Comparison of ENCODE assay signal across 22 cellular contexts in the genomic region with DNA sequence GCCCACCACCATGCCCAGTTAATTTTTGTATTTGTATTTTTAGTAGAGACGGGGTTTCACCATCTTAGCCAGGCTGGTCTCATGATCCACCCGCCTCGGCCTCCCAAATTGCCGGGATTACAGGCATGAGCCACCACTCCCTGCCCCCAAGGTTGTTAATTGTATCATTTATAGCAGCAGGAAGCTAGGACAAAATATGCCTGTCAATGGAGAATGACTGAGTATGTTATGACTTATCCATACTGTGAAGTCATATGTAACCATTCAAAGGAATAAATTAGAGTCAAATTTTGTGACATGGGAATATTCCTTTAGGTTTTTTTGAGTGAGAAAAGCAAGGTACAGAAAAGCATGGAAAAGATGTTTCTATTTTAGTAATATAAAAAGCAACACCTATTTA. TPM values are rescaled to one million over a fixed set of nuclear protein-coding genes. Genes with fewer than 3 reads are reported as not detected.
A peak's percentile ranks its signal among the peaks of the same experiment; 100 is the strongest.
DNase-seq lines count a peak whose midpoint lies in the region; ATAC-seq, FAIRE-seq and TF ChIP-seq lines count a peak whose summit lies in the region.
"Had no signal": no experiment of that assay in that cellular context is flagged by ENCODE, and none has a peak within 500 bp of the region (broad histone marks: within the 10 kb centered on the region; RNA-seq: fewer than 3 reads in every experiment).

No MANE protein-coding gene starts in this region.

- no peak overlapping the region for H3K23ac ChIP-seq in IMR-90 (ENCODE audit: low read depth, low read length)

- H2BK15ac ChIP-seq in IMR-90 (ENCODE audit: low read depth, low read length), result no peak overlapping the region

- dilution Hi-C loops in IMR-90 (cut with HindIII; ENCODE audit: low sequenced_read_pairs, unreplicated experiment), result no loop called here

- no peak overlapping the region for H3K4me3 Mint-ChIP-seq in astrocyte (ENCODE audit: unreplicated experiment)
- no peak overlapping the region for H3K4me3 Mint-ChIP-seq in progenitor cell of endocrine pancreas (ENCODE audit: low read depth)
- H3K4me3 Mint-ChIP-seq: CD8-positive, alpha-beta memory T cell had no signal

- intact Hi-C loops in IMR-90 (cut with micrococcal nuclease), result no loop called here

- CTCF ChIA-PET in IMR-90 (lab: Yijun Ruan, JAX), result no interaction called here

- H3K27ac Mint-ChIP-seq in astrocyte (ENCODE audit: unreplicated experiment), result peak overlapping the region; percentile 15
- no peak overlapping the region for H3K27ac Mint-ChIP-seq in progenitor cell of endocrine pancreas
- H3K27ac Mint-ChIP-seq: CD8-positive, alpha-beta memory T cell had no signal

- no peaks in the 10 kb centered on the region for H3K27me3 ChIP-seq in IMR-90 (ENCODE audit: control insufficient read depth, insufficient read depth, low read length)
- H3K27me3 ChIP-seq in astrocyte (ENCODE audit: insufficient read depth, low read length), result no peaks in the 10 kb centered on the region

- H3K27me3 Mint-ChIP-seq in astrocyte (ENCODE audit: low read depth, unreplicated experiment), result no peaks in the 10 kb centered on the region
- H3K27me3 Mint-ChIP-seq in progenitor cell of endocrine pancreas, result no peaks in the 10 kb centered on the region

- ATAC-seq in IMR-90 (ENCODE audit: low read depth), result no peak

- H3K56ac ChIP-seq in IMR-90 (ENCODE audit: extremely low read depth, insufficient read depth, low read length), result no peak overlapping the region

- H3K4me1 Mint-ChIP-seq in astrocyte (ENCODE audit: low read depth, unreplicated experiment) (peaks cover 19% of the 10 kb centered on the region), progenitor cell of endocrine pancreas (ENCODE audit: low read depth) (peaks cover 34% of the 10 kb centered on the region)

- no peak overlapping the region for H4K91ac ChIP-seq in IMR-90 (ENCODE audit: insufficient read depth, low read depth, low read length)

- H3K9me3 Mint-ChIP-seq in astrocyte (ENCODE audit: unreplicated experiment) (no peaks in the 10 kb centered on the region), progenitor cell of endocrine pancreas (ENCODE audit: low read depth) (no peaks in the 10 kb centered on the region)
- H3K9me3 Mint-ChIP-seq: CD8-positive, alpha-beta memory T cell had no signal

- H3K27ac ChIP-seq in IMR-90 (ENCODE audit: insufficient read depth, low read length) (no peak overlapping the region), astrocyte (ENCODE audit: low read depth, low read length) (no peak overlapping the region)
- H3K27ac ChIP-seq: C4-2B, KMS-11, SK-N-MC had no signal

- peaks cover 3 to 6% of the 10 kb centered on the region in 2 experiments; a peak in 2 of 4 replicates for H3K79me1 ChIP-seq in IMR-90 (ENCODE audit: low read depth in 1 of 2, low read length in 2 of 2)

- no peak for TF ChIP-seq POLR2A in IMR-90 (IDR thresholded peaks at IDR 0.05; ENCODE audit: low read depth, low read length)

- H3K36me3 Mint-ChIP-seq in astrocyte (ENCODE audit: low read depth, unreplicated experiment), result no peaks in the 10 kb centered on the region
- H3K36me3 Mint-ChIP-seq in progenitor cell of endocrine pancreas (ENCODE audit: insufficient read depth), result no peaks in the 10 kb centered on the region
- H3K36me3 Mint-ChIP-seq: CD8-positive, alpha-beta memory T cell had no signal

- H4K8ac ChIP-seq in IMR-90 (ENCODE audit: low read depth in 2 of 2, low read length in 2 of 2), result no peak overlapping the region

- H2BK120ac ChIP-seq in IMR-90 (ENCODE audit: low read depth, low read length), result no peak overlapping the region

- DNase-seq in IMR-90, result no peak
- DNase-seq in astrocyte (ENCODE audit: low read depth), result no peak
- DNase-seq in kidney tubule cell (ENCODE audit: low spot score), result peak; percentile 34
- peak; percentile 21 for DNase-seq in retinal pigment epithelial cell (ENCODE audit: low read depth)
- no peak for DNase-seq in progenitor cell of endocrine pancreas (ENCODE audit: low spot score, unreplicated experiment)
- no peak for DNase-seq in activated CD4-positive, alpha-beta T cell treated with anti-CD3 and anti-CD28 coated beads for 4 hours
- no peak for DNase-seq in cerebellar nuclear complex (lab: John Stamatoyannopoulos, UW)
- DNase-seq: CD8-positive, alpha-beta memory T cell; EL; GF-D8; NCI-H1105; NCI-H146; NCI-H2081; NCI-H2171 treated with DMSO at 0.1 percent for 48 hours; NCI-H524 treated with DMSO at 0.1 percent for 48 hours; NCI-H82; Right ventricle myocardium superior; SW 1271 had no signal

- POLR2A ChIA-PET in IMR-90 (lab: Charles Lee; ENCODE audit: unreplicated experiment), result no interaction called here

- no peak overlapping the region for H3K14ac ChIP-seq in IMR-90 (replicated peaks; ENCODE audit: low read depth, low read length)

- peaks cover 3% of the 10 kb centered on the region; the same call in 1 of the 2 replicates for H3K9me1 ChIP-seq in IMR-90 (ENCODE audit: insufficient read depth, low read length)

- no peak overlapping the region for H2AK9ac ChIP-seq in IMR-90 (replicated peaks; ENCODE audit: low read depth, low read length, poor library complexity)

- in situ Hi-C loops in IMR-90 (cut with MboI; ENCODE audit: low sequenced_read_pairs), result no loop called here

- H3K18ac ChIP-seq in IMR-90 (ENCODE audit: low read depth, low read length), result no peak overlapping the region

- no peak overlapping the region for H2BK5ac ChIP-seq in IMR-90 (ENCODE audit: low read depth, low read length, poor library complexity, severe bottlenecking)

- BruUV-seq in IMR-90 (replicated peaks; lab: Mats Ljungman, UMichigan), result no TSS peak

- no peak overlapping the region for H3K4me2 ChIP-seq in IMR-90 (ENCODE audit: low read depth, low read length)
- no peak overlapping the region for H3K4me2 ChIP-seq in astrocyte (ENCODE audit: low read length)
- H3K4me2 ChIP-seq: KMS-11 had no signal

- no peak for TF ChIP-seq RAD21 in IMR-90 (IDR thresholded peaks at IDR 0.05; ENCODE audit: low read length)

- WGBS in IMR-90 (ENCODE audit: extremely low coverage in 2 of 2, insufficient read length in 1 of 2), 2 experiments, result no CpG with 5 or more reads among the region's 4 CpGs

- H4K20me1 ChIP-seq in IMR-90 (ENCODE audit: insufficient read depth, low read length) (0 out of 2 replicates have a peak, but pooled peaks cover under 1% of the 10 kb centered on the region), astrocyte (ENCODE audit: insufficient read depth, low read length) (peaks cover 3% of the 10 kb centered on the region)

- H3K9ac ChIP-seq in IMR-90 (ENCODE audit: low read depth, low read length) (no peak overlapping the region), astrocyte (ENCODE audit: low read length) (no peak overlapping the region)
- H3K9ac ChIP-seq: KMS-11 had no signal

- no peak overlapping the region for H3K4ac ChIP-seq in IMR-90 (ENCODE audit: low read depth, low read length)

- FAIRE-seq in astrocyte (lab: Jason Lieb, UNC), result no peak
- FAIRE-seq: D721Med had no signal

- H2AFZ ChIP-seq in IMR-90 (replicated peaks; ENCODE audit: low read length, poor library complexity), result no peak overlapping the region
- no peak overlapping the region for H2AFZ ChIP-seq in astrocyte (ENCODE audit: low read depth, low read length)

- TF ChIP-seq CTCF in IMR-90 (conservative IDR thresholded peaks at IDR 0.05; ENCODE audit: low read depth, low read length), result no peak
- TF ChIP-seq CTCF in astrocyte (IDR thresholded peaks at IDR 0.05; ENCODE audit: insufficient read depth, low read depth, low read length), result no peak
- no peak for TF ChIP-seq CTCF in retinal pigment epithelial cell (conservative IDR thresholded peaks at IDR 0.05; ENCODE audit: low read depth, low read length)
- TF ChIP-seq CTCF in progenitor cell of endocrine pancreas (IDR thresholded peaks at IDR 0.05; ENCODE audit: unreplicated experiment), result no peak

- H3K4me3 ChIP-seq in IMR-90 (ENCODE audit: insufficient read depth, low read depth, low read length) (no peak overlapping the region), astrocyte (ENCODE audit: insufficient read depth, low read depth, low read length) (no peak overlapping the region), retinal pigment epithelial cell (ENCODE audit: low read length) (no peak overlapping the region)
- H3K4me3 ChIP-seq: SK-N-MC had no signal

- H2BK20ac ChIP-seq in IMR-90 (ENCODE audit: low read depth, low read length), result no peak overlapping the region

- H3K36me3 ChIP-seq in IMR-90 (ENCODE audit: control insufficient read depth, insufficient read depth, low read length) (no peaks in the 10 kb centered on the region), astrocyte (ENCODE audit: insufficient read depth, low read length) (no peaks in the 10 kb centered on the region)

- H2AK5ac ChIP-seq in IMR-90 (ENCODE audit: low read depth, low read length), result peak overlapping the region; percentile 62

- H3K4me1 ChIP-seq in IMR-90 (ENCODE audit: control insufficient read depth, insufficient read depth, low read length) (peaks cover 6% of the 10 kb centered on the region), astrocyte (ENCODE audit: insufficient read depth, low read length) (peaks cover 23% of the 10 kb centered on the region)

- H3K79me2 ChIP-seq in astrocyte (ENCODE audit: insufficient read depth, low read length), result peaks cover 13% of the 10 kb centered on the region

- H4K5ac ChIP-seq in IMR-90 (ENCODE audit: low read depth, low read length), result no peak overlapping the region

- H3K9me3 ChIP-seq in IMR-90 (ENCODE audit: control insufficient read depth, insufficient read depth, low read length), result no peaks in the 10 kb centered on the region
- H3K9me3 ChIP-seq in astrocyte (ENCODE audit: insufficient read depth, low read depth, low read length), result no peaks in the 10 kb centered on the region

TF ChIP-seq in IMR-90, 13 proteins besides CTCF, POLR2A, EP300 and RAD21 (continues in another document):
- no peak for TF ChIP-seq SMC3 (IDR thresholded peaks at IDR 0.05; ENCODE audit: low read depth, low read length)
- TF ChIP-seq, protein P1, sequence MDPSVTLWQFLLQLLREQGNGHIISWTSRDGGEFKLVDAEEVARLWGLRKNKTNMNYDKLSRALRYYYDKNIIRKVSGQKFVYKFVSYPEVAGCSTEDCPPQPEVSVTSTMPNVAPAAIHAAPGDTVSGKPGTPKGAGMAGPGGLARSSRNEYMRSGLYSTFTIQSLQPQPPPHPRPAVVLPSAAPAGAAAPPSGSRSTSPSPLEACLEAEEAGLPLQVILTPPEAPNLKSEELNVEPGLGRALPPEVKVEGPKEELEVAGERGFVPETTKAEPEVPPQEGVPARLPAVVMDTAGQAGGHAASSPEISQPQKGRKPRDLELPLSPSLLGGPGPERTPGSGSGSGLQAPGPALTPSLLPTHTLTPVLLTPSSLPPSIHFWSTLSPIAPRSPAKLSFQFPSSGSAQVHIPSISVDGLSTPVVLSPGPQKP (IDR thresholded peaks at IDR 0.05; ENCODE audit: borderline replicate concordance, low read depth, low read length), result no peak
- no peak for TF ChIP-seq MAZ (IDR thresholded peaks at IDR 0.05; ENCODE audit: borderline replicate concordance, low read depth, low read length)
- no peak for TF ChIP-seq RCOR1 (IDR thresholded peaks at IDR 0.05; ENCODE audit: insufficient replicate concordance, low read length)
- TF ChIP-seq CHD1 (IDR thresholded peaks at IDR 0.05; ENCODE audit: low read depth, low read length), result no peak

RNA-seq across cellular contexts. Expression of gene DAB2, which starts 3.9 kb away (rescaled TPM):
- total RNA-seq in IMR-90 (2012; rRNA removed) (50.0 and 97.2 TPM in 2 replicates), astrocyte (76.8 and 84.5 TPM in 2 replicates), progenitor cell of endocrine pancreas (43.9 and 46.0 TPM in 2 replicates)
- polyA plus RNA-seq in IMR-90 (2012; rRNA removed), result 95.9 and 101 TPM in 2 replicates
- 40.6 and 65.1 TPM in 2 replicates for polyA plus RNA-seq in IMR-90 (2012; cell fraction: cytosol; rRNA removed)
- polyA plus RNA-seq in IMR-90 (2012; cell fraction: nucleus; rRNA removed; ENCODE audit: low replicate concordance), result 76.6 and 217 TPM in 2 replicates

Comparison
In these comparisons a context has a peak if more than half of its experiments do, and no peak if none do; other contexts are left out.
1. DNase-seq: peak in kidney tubule cell (single experiment) and retinal pigment epithelial cell (single experiment); none in IMR-90 (single experiment), astrocyte (single experiment), progenitor cell of endocrine pancreas (single experiment), activated CD4-positive, alpha-beta T cell treated with anti-CD3 and anti-CD28 coated beads for 4 hours (0 of 2) and cerebellar nuclear complex (0 of 2).